ENCODE assay signal across 8 cellular contexts in genomic region chr16:7107436-7107835, GRCh38.
"Had no signal": no experiment of that assay in that cellular context is flagged by ENCODE, and none has a peak within 500 bp of the region (broad histone marks: within the 10 kb centered on the region; RNA-seq: fewer than 3 reads in every experiment).

No MANE protein-coding gene starts in this region.

- DNase-seq: GM23248, GOT3, H7, H9, HCEC 1CT, HFFc6 had no signal

- ATAC-seq: GM23338, HCT116 had no signal
